ENCODE assay signal across 23 cellular contexts in genomic region chrX:109954333-109954732, GRCh38. TPM values are rescaled to one million over a fixed set of nuclear protein-coding genes. Genes with fewer than 3 reads are reported as not detected.
A peak's percentile ranks its signal among the peaks of the same experiment; 100 is the strongest.
DNase-seq lines count a peak whose midpoint lies in the region; ATAC-seq, FAIRE-seq and TF ChIP-seq lines count a peak whose summit lies in the region.
"Had no signal": no experiment of that assay in that cellular context is flagged by ENCODE, and none has a peak within 500 bp of the region (broad histone marks: within the 10 kb centered on the region; RNA-seq: fewer than 3 reads in every experiment).

No MANE protein-coding gene starts in this region.

- H3K4me1 ChIP-seq in SK-N-SH (ENCODE audit: control insufficient read depth in 1 of 2, insufficient read depth in 2 of 2, low read depth in 1 of 2, low read length in 1 of 2): no peaks in the 10 kb centered on the region
- H3K4me1 ChIP-seq in foreskin keratinocyte: peaks cover 6% of the 10 kb centered on the region
- no peaks in the 10 kb centered on the region for H3K4me1 ChIP-seq in vagina
- no peaks in the 10 kb centered on the region for H3K4me1 ChIP-seq in suprapubic skin
- H3K4me1 ChIP-seq: body of pancreas, SJCRH30 had no signal

- no peaks in the 10 kb centered on the region for H3K9me3 Mint-ChIP-seq in activated naive CD4-positive, alpha-beta T cell treated with anti-CD3 and anti-CD28 coated beads, Interleukin-2, amount 10 ng/mL, durations not matched to agents 7 days and 5 days
- H3K9me3 Mint-ChIP-seq: CD8-positive, alpha-beta memory T cell; dendritic cell treated with granulocyte-macrophage colony-stimulating factor and Interleukin-4, amounts not matched to agents 40 ng/mL and 50 ng/mL, for 4 days had no signal

- TF ChIP-seq RAD21 in SK-N-SH (IDR thresholded peaks at IDR 0.05; ENCODE audit: low read length): no peak

- CTCF ChIA-PET in SK-N-SH (lab: Yijun Ruan, JAX): no interaction called here
- CTCF ChIA-PET in activated naive CD4-positive, alpha-beta T cell treated with anti-CD3 and anti-CD28 coated beads, Interleukin-2, amount 10 ng/mL, durations not matched to agents 7 days and 5 days (lab: Charles Lee): no interaction called here

- H3K9me2 ChIP-seq in SK-N-SH: no peaks in the 10 kb centered on the region

- no peaks in the 10 kb centered on the region for H3F3A ChIP-seq in SK-N-SH (replicated peaks; ENCODE audit: insufficient read depth)

- no peak for TF ChIP-seq POLR2A in GM12892 (IDR thresholded peaks at IDR 0.05; ENCODE audit: low read depth, low read length)
- TF ChIP-seq POLR2A in vagina (IDR thresholded peaks at IDR 0.05): no peak
- no peak for TF ChIP-seq POLR2A in suprapubic skin (IDR thresholded peaks at IDR 0.05)

- no peak overlapping the region for H3K4me3 ChIP-seq in SK-N-SH (ENCODE audit: low read depth in 2 of 2, low read length in 1 of 2)
- no peak overlapping the region for H3K4me3 ChIP-seq in vagina
- no peak overlapping the region for H3K4me3 ChIP-seq in H7 (ENCODE audit: insufficient read depth, low read depth, low read length)
- H3K4me3 ChIP-seq in suprapubic skin: no peak overlapping the region
- H3K4me3 ChIP-seq: body of pancreas, PC-9, SJCRH30, thoracic aorta had no signal

- H3K9ac ChIP-seq in SK-N-SH: no peak overlapping the region

- H3K36me3 Mint-ChIP-seq in activated naive CD4-positive, alpha-beta T cell treated with anti-CD3 and anti-CD28 coated beads, Interleukin-2, amount 10 ng/mL, durations not matched to agents 7 days and 5 days: no peaks in the 10 kb centered on the region
- H3K36me3 Mint-ChIP-seq: activated naive CD8-positive, alpha-beta T cell treated with anti-CD3 and anti-CD28 coated beads, Interleukin-2, amount 10 ng/mL, durations not matched to agents 7 days and 5 days; CD8-positive, alpha-beta memory T cell had no signal

- peak overlapping the region; percentile 42; the same call in 1 of the 2 replicates for H2AFZ ChIP-seq in SK-N-SH (ENCODE audit: low read depth)
- H2AFZ ChIP-seq: PC-9 had no signal

- 30% methylated on average over 2 of the region's 2 CpGs for WGBS in SK-N-SH (ENCODE audit: low lambda C conversion rate)
- 63% methylated on average over 2 of the region's 2 CpGs for WGBS in suprapubic skin

- H3K79me2 ChIP-seq in SK-N-SH (ENCODE audit: insufficient read depth): no peaks in the 10 kb centered on the region

- peaks cover 12% of the 10 kb centered on the region for H3K4me1 Mint-ChIP-seq in activated naive CD4-positive, alpha-beta T cell treated with anti-CD3 and anti-CD28 coated beads, Interleukin-2, amount 10 ng/mL, durations not matched to agents 7 days and 5 days

- peak; percentile 55 for ATAC-seq in foreskin keratinocyte
- ATAC-seq: activated CD4-positive, CD25-positive, alpha-beta regulatory T cell treated with anti-CD3 and anti-CD28 coated beads, Interleukin-2, amount 50 U/mL, for 24 hours; body of pancreas had no signal

- no peak overlapping the region for H3K27ac Mint-ChIP-seq in activated naive CD4-positive, alpha-beta T cell treated with anti-CD3 and anti-CD28 coated beads, Interleukin-2, amount 10 ng/mL, durations not matched to agents 7 days and 5 days
- H3K27ac Mint-ChIP-seq: activated naive CD8-positive, alpha-beta T cell treated with anti-CD3 and anti-CD28 coated beads, Interleukin-2, amount 10 ng/mL, durations not matched to agents 7 days and 5 days; dendritic cell treated with granulocyte-macrophage colony-stimulating factor and Interleukin-4, amounts not matched to agents 40 ng/mL and 50 ng/mL, for 4 days had no signal

- DNase-seq in AG08395 (ENCODE audit: low spot score) (peak; percentile 20), GM12892 (ENCODE audit: insufficient read length) (no peak), SK-N-SH (no peak), foreskin keratinocyte (no peak), vagina (ENCODE audit: extremely low spot score in 2 of 2) (no peak), H7 (no peak), suprapubic skin (ENCODE audit: low spot score in 2 of 2) (no peak)
- no peak for DNase-seq in activated naive CD4-positive, alpha-beta T cell treated with anti-CD3 and anti-CD28 coated beads, Interleukin-2, amount 10 ng/mL, durations not matched to agents 7 days and 5 days
- DNase-seq: activated naive CD8-positive, alpha-beta T cell treated with anti-CD3 and anti-CD28 coated beads, Interleukin-2, amount 10 ng/mL, durations not matched to agents 7 days and 5 days; body of pancreas; CD8-positive, alpha-beta memory T cell; DMS79 treated with DMSO at 0.1 percent for 48 hours; GOT3; midbrain; NCI-H1694; retina; SJCRH30; stimulated activated CD4-positive, alpha-beta T cell treated with anti-CD3 and anti-CD28 coated beads, Interleukin-12 subunit alpha, Interleukin-12 subunit beta, amount 100 ng/mL, for 4 hours had no signal

- H3K9me3 ChIP-seq in SK-N-SH (no peaks in the 10 kb centered on the region), vagina (no peaks in the 10 kb centered on the region), suprapubic skin (no peaks in the 10 kb centered on the region)
- H3K9me3 ChIP-seq: body of pancreas, SJCRH30, thoracic aorta had no signal

- no peaks in the 10 kb centered on the region for H3K27me3 ChIP-seq in SK-N-SH (ENCODE audit: insufficient read depth)
- no peaks in the 10 kb centered on the region for H3K27me3 ChIP-seq in foreskin keratinocyte
- no peaks in the 10 kb centered on the region for H3K27me3 ChIP-seq in vagina
- no peaks in the 10 kb centered on the region for H3K27me3 ChIP-seq in H7 (ENCODE audit: control insufficient read depth, insufficient read depth, low read length)
- no peaks in the 10 kb centered on the region for H3K27me3 ChIP-seq in suprapubic skin
- H3K27me3 ChIP-seq: body of pancreas, SJCRH30 had no signal

- TF ChIP-seq CTCF in SK-N-SH (IDR thresholded peaks at IDR 0.05) (no peak), foreskin keratinocyte (conservative IDR thresholded peaks at IDR 0.05) (no peak), vagina (IDR thresholded peaks at IDR 0.05) (no peak), suprapubic skin (IDR thresholded peaks at IDR 0.05) (no peak)

- intact Hi-C loops in vagina (cut with DNase I): no loop called here

- FAIRE-seq in GM12892 (lab: Jason Lieb, UNC): peak; percentile 21
- FAIRE-seq: frontal cortex had no signal

- POLR2A ChIA-PET in SK-N-SH (lab: Yijun Ruan, JAX): no interaction called here

- peak overlapping the region in 1 of 2 experiments; percentile 30; a peak in 2 of 4 replicates for H3K27ac ChIP-seq in SK-N-SH (ENCODE audit: low read depth in 2 of 2, low read length in 1 of 2)
- no peak overlapping the region for H3K27ac ChIP-seq in foreskin keratinocyte
- H3K27ac ChIP-seq in vagina: no peak overlapping the region
- H3K27ac ChIP-seq in suprapubic skin: no peak overlapping the region
- H3K27ac ChIP-seq: body of pancreas, PC-9, SJCRH30 had no signal

- H4K20me1 ChIP-seq in SK-N-SH (ENCODE audit: insufficient read depth): no peaks in the 10 kb centered on the region

- H3K4me3 Mint-ChIP-seq in activated naive CD4-positive, alpha-beta T cell treated with anti-CD3 and anti-CD28 coated beads, Interleukin-2, amount 10 ng/mL, durations not matched to agents 7 days and 5 days: no peak overlapping the region
- H3K4me3 Mint-ChIP-seq: activated naive CD8-positive, alpha-beta T cell treated with anti-CD3 and anti-CD28 coated beads, Interleukin-2, amount 10 ng/mL, durations not matched to agents 7 days and 5 days; dendritic cell treated with granulocyte-macrophage colony-stimulating factor and Interleukin-4, amounts not matched to agents 40 ng/mL and 50 ng/mL, for 4 days had no signal

- TF ChIP-seq EP300 in SK-N-SH (IDR thresholded peaks at IDR 0.05; ENCODE audit: borderline replicate concordance in 1 of 2, low read depth in 1 of 2, low read length in 1 of 2): no peak
- TF ChIP-seq EP300 in suprapubic skin (IDR thresholded peaks at IDR 0.05): no peak

- H3K36me3 ChIP-seq in SK-N-SH (replicated peaks in 1 of 2; ENCODE audit: control insufficient read depth in 1 of 2, insufficient read depth in 2 of 2, low read length in 1 of 2): no peaks in the 10 kb centered on the region
- H3K36me3 ChIP-seq in vagina: no peaks in the 10 kb centered on the region
- no peaks in the 10 kb centered on the region for H3K36me3 ChIP-seq in H7 (replicated peaks; ENCODE audit: control insufficient read depth, insufficient read depth, low read length)
- H3K36me3 ChIP-seq in suprapubic skin: no peaks in the 10 kb centered on the region
- H3K36me3 ChIP-seq: SJCRH30, thoracic aorta had no signal

- H3K4me2 ChIP-seq in SK-N-SH: no peak overlapping the region
- H3K4me2 ChIP-seq: PC-9 had no signal

- no peaks in the 10 kb centered on the region for H3K27me3 Mint-ChIP-seq in activated naive CD4-positive, alpha-beta T cell treated with anti-CD3 and anti-CD28 coated beads, Interleukin-2, amount 10 ng/mL, durations not matched to agents 7 days and 5 days
- H3K27me3 Mint-ChIP-seq: activated naive CD8-positive, alpha-beta T cell treated with anti-CD3 and anti-CD28 coated beads, Interleukin-2, amount 10 ng/mL, durations not matched to agents 7 days and 5 days; CD8-positive, alpha-beta memory T cell; dendritic cell treated with granulocyte-macrophage colony-stimulating factor and Interleukin-4, amounts not matched to agents 40 ng/mL and 50 ng/mL, for 4 days had no signal

TF ChIP-seq in SK-N-SH, 30 proteins besides CTCF, POLR2A, EP300 and RAD21:
- no peak for TF ChIP-seq ELF1 (IDR thresholded peaks at IDR 0.05)

RNA-seq across cellular contexts. Expression of gene TMEM164, which starts 48.6 kb away (rescaled TPM):
- polyA plus RNA-seq in GM12892 (2012; ENCODE audit: missing spikeins): 6.6 TPM
- polyA plus RNA-seq in SK-N-SH (2012; rRNA removed) (10.8 and 11.9 TPM in 2 replicates), foreskin keratinocyte (6.2 and 8.8 TPM in 2 replicates)
- polyA plus RNA-seq in SK-N-SH (2012; cell fraction: cytosol; rRNA removed): 7.6 and 10.1 TPM in 2 replicates
- 12.5 and 17.0 TPM in 2 replicates for polyA plus RNA-seq in SK-N-SH (2012; cell fraction: nucleus; rRNA removed)
- total RNA-seq in foreskin keratinocyte (18.2 and 18.6 TPM in 2 replicates), vagina (10.8 TPM), suprapubic skin (10 to 100 TPM; 35.5 to 71.2 (median 58.7) TPM)
- total RNA-seq in H7 (2014; rRNA removed; shearing (Covaris generic)): 22.9 and 36.0 TPM in 2 replicates
